In the genomic region with DNA sequence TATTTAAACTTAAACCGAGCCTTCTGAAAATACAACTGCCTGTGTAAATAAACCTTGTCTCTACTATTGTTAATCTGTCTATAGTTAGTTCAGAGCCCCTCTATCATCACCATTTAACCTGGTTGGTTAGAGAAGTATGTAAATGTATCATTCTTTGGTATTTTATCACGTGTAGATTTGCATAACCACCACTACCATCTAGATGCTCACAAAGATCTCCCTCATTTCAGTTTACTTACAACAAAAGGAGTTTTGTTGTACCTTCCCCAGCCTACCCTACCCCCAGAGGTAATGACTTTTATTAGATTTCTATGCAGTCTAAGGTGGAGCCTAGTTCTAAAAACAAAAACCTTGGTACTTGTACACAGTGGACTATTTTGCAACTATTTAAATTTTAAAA, we compare ENCODE assay signal across 8 cellular contexts.
"Had no signal": no experiment of that assay in that cellular context is flagged by ENCODE, and none has a peak within 500 bp of the region (broad histone marks: within the 10 kb centered on the region; RNA-seq: fewer than 3 reads in every experiment).

No MANE protein-coding gene starts in this region.

- H3K27ac Mint-ChIP-seq: HFFc6 had no signal

- H3K9me3 Mint-ChIP-seq: HFFc6 had no signal

- DNase-seq: GM23248, GOT3, H7, HFFc6, KG1 had no signal

- ATAC-seq: HCT116, HepG2, K562 had no signal

- H3K4me3 Mint-ChIP-seq: HFFc6 had no signal
